Comparison of ENCODE assay signal across 8 cellular contexts in the genomic region with DNA sequence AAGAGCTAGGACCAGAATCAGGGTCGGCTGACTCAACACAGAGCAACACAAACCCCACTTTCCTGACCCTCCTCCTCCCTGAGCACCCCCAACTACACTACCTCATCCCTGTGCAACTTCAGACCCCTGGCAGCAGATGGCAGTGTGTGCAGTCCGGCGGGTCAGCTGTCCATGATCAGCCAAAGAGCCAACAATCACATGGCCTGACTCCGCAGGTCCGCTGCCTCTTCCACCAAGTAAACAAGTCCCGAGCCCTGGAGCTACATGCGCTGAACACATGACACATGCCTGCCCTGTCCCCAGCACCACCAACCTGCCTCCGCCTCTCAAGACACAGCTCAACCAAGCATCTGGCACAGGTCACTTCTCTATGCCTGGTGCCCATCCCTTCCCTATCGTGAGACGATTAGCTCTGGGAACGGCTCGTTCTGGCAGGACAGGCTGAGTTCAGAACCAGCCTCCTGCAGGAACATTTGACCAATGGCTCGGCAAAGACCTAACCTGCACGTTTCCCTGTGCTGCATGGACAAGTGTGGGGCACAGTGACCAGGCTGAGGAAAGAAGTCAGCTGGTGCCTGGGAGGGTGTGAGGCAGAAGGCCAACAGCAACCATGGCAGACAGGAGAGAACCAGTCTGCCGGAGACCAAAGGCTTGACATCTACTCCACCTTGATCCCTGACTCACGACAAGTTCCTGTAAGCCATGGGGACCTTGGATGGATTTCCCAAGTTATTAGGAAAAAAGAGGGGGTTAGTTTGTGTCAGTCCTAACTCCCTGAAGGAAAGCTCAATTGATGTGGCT.
A peak's percentile ranks its signal among the peaks of the same experiment; 100 is the strongest.
DNase-seq lines count a peak whose midpoint lies in the region; ATAC-seq and TF ChIP-seq lines count a peak whose summit lies in the region.

No MANE protein-coding gene starts in this region.

- peaks cover 28 to 100% (median 97%) of the 10 kb centered on the region in 12 donors for H3K4me1 ChIP-seq in heart left ventricle
- H3K4me1 ChIP-seq in rectal smooth muscle tissue (ENCODE audit: control insufficient read depth, insufficient read depth, low read length): peaks cover 81% of the 10 kb centered on the region

- peak overlapping the region in 5 of 12 donors; percentile 5 to 35 (median 21) for H3K4me3 ChIP-seq in heart left ventricle
- peak overlapping the region; percentile 52 for H3K4me3 ChIP-seq in rectal smooth muscle tissue (ENCODE audit: low read length)

- in situ Hi-C loops in ACHN (cut with HindIII; ENCODE audit: low pct_ligation_motif_present, low pct_unique_long_range_greater_than_20kb, low sequenced_read_pairs): no loop called here

- no peak overlapping the region for H3K9ac ChIP-seq in rectal smooth muscle tissue (ENCODE audit: low read length)

- peak overlapping the region; percentile 56 to 98 (median 81) for H3K27ac ChIP-seq in heart left ventricle
- H3K27ac ChIP-seq in rectal smooth muscle tissue (ENCODE audit: low read depth, low read length): peak overlapping the region; percentile 85

- intact Hi-C loops in heart left ventricle (cut with DNase I): loop anchor here in 1 of 10 donors (10.0 kb wide), 1 partner anchor 173 kb away; no protein-coding TSS in a partner anchor

- H3K9me3 ChIP-seq in heart left ventricle: no peaks in the 10 kb centered on the region

- H3K36me3 ChIP-seq in heart left ventricle: peaks cover 0 to 98% (median 94%) of the 10 kb centered on the region in 9 donors
- peaks cover 66% of the 10 kb centered on the region for H3K36me3 ChIP-seq in rectal smooth muscle tissue (ENCODE audit: control insufficient read depth, insufficient read depth, low read length)

- WGBS in heart left ventricle, 4 donors: 47 to 67% (median 52%) methylated on average over 14 to 16 of the region's 16 CpGs

- peak; percentile 31 for DNase-seq in ACHN
- no peak for DNase-seq in GM20000 (ENCODE audit: low spot score)
- DNase-seq in activated CD8-positive, alpha-beta memory T cell treated with anti-CD3 and anti-CD28 coated beads, Interleukin-2, amount 50 U/mL, for 48 hours: peak; percentile 52
- peak; percentile 66 to 86 (median 77) for DNase-seq in heart left ventricle
- DNase-seq in SHP77 treated with DMSO at 0.1 percent for 48 hours (lab: John Stamatoyannopoulos, UW): no peak
- no peak for DNase-seq in NCI-H446 (lab: John Stamatoyannopoulos, UW)

- TF ChIP-seq POLR2A in heart left ventricle (IDR thresholded peaks at IDR 0.05): no peak

- TF ChIP-seq CTCF in GM20000 (IDR thresholded peaks at IDR 0.05; ENCODE audit: extremely low read depth, missing control alignments): peak; percentile 35
- TF ChIP-seq CTCF in heart left ventricle (IDR thresholded peaks at IDR 0.05): peak; percentile 30 to 70 (median 48)

- H3K27me3 ChIP-seq in heart left ventricle (no peaks in the 10 kb centered on the region), rectal smooth muscle tissue (ENCODE audit: control insufficient read depth, insufficient read depth, low read length) (no peaks in the 10 kb centered on the region)

- ATAC-seq in heart left ventricle: peak; percentile 14 to 63 (median 40)
- ATAC-seq in GM18873 (IDR thresholded peaks at IDR 0.05; ENCODE audit: low FRiP score, unreplicated experiment): no peak

Comparison
In these comparisons a context has a peak if more than half of its experiments do, and no peak if none do; other contexts are left out.
1. DNase-seq: peak in ACHN (single experiment), activated CD8-positive, alpha-beta memory T cell treated with anti-CD3 and anti-CD28 coated beads, Interleukin-2, amount 50 U/mL, for 48 hours (single experiment) and heart left ventricle (5 of 5); none in GM20000 (single experiment), SHP77 treated with DMSO at 0.1 percent for 48 hours (single experiment) and NCI-H446 (0 of 2).